ENCODE assay signal across 9 cellular contexts in the genomic region with DNA sequence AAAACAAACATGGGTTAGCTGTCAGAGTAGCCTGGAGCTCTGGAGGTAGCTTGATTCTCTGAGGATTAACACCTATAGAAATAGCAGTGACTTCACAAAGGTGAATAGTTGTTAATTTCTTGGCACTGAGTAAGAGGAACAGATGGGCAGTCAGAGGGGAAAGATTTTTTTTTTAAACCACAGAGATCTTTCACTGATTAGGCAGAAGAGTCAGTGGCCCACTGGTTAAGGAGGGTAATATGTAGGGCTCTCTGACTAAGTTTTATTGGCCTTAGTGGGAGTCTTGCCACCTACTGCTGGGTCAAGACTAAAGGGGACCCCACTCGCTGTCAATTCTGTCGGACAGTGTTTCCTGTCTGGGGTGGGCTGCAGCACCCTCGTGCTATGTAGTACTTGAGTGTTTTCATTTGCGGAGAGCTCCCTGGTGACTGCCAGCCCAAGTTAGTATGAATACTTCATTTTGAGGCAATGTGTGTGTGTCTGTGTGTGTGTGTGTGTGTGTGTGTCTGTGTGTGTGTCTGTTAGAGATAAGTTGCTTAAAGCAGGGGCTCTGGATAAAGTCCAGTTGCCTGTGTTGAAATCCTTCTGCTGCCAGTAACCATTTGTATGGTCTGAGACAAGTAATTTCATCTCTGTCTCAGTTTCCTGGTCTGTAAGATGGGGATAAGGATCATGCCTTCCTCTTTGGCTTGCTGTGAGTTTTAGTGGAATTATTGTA.
A peak's percentile ranks its signal among the peaks of the same experiment; 100 is the strongest.
DNase-seq lines count a peak whose midpoint lies in the region; ATAC-seq and TF ChIP-seq lines count a peak whose summit lies in the region.
"Had no signal": no experiment of that assay in that cellular context is flagged by ENCODE, and none has a peak within 500 bp of the region (broad histone marks: within the 10 kb centered on the region; RNA-seq: fewer than 3 reads in every experiment).

No MANE protein-coding gene starts in this region.

- H3K9ac ChIP-seq in neural progenitor cell, result no peak overlapping the region

- H3K27ac ChIP-seq in A673 (ENCODE audit: low read depth, low read length, poor library complexity, severe bottlenecking) (peak overlapping the region; percentile 89), neural progenitor cell (no peak overlapping the region)

- no peaks in the 10 kb centered on the region for H3K9me3 Mint-ChIP-seq in dendritic cell treated with granulocyte-macrophage colony-stimulating factor and Interleukin-4, amounts not matched to agents 40 ng/mL and 50 ng/mL, for 4 days
- no peaks in the 10 kb centered on the region for H3K9me3 Mint-ChIP-seq in neural progenitor cell
- H3K9me3 Mint-ChIP-seq: neural crest cell had no signal

- ATAC-seq in GM18511 (IDR thresholded peaks at IDR 0.05; ENCODE audit: unreplicated experiment) (peak; percentile 60), HG02943 (IDR thresholded peaks at IDR 0.05; ENCODE audit: low read depth, unreplicated experiment) (peak; percentile 56)

- no peaks in the 10 kb centered on the region for H3K27me3 Mint-ChIP-seq in dendritic cell treated with granulocyte-macrophage colony-stimulating factor and Interleukin-4, amounts not matched to agents 40 ng/mL and 50 ng/mL, for 4 days
- peaks cover 2% of the 10 kb centered on the region for H3K27me3 Mint-ChIP-seq in neural progenitor cell (ENCODE audit: insufficient read depth, low read depth)

- H3K4me2 ChIP-seq in neural progenitor cell, result no peak overlapping the region

- CTCF ChIA-PET in A673 (lab: Charles Lee), result interaction anchor here (0.5 kb wide), 1 partner anchor 372 kb away, joined by 4 read pairs; no protein-coding TSS in a partner anchor

- peak overlapping the region; percentile 91 for H3K27ac Mint-ChIP-seq in dendritic cell treated with granulocyte-macrophage colony-stimulating factor and Interleukin-4, amounts not matched to agents 40 ng/mL and 50 ng/mL, for 4 days
- peak overlapping the region; percentile 16 for H3K27ac Mint-ChIP-seq in neural progenitor cell

- H3K27me3 ChIP-seq in A673 (replicated peaks; ENCODE audit: insufficient read depth, low read depth, low read length, poor library complexity) (no peaks in the 10 kb centered on the region), neural progenitor cell (peaks cover 11% of the 10 kb centered on the region)

- H3K79me2 ChIP-seq in neural progenitor cell (ENCODE audit: low read depth), result no peaks in the 10 kb centered on the region

- no peak for TF ChIP-seq CTCF in A673 (conservative IDR thresholded peaks at IDR 0.05; ENCODE audit: low read depth, low read length)
- TF ChIP-seq CTCF in neural progenitor cell (IDR thresholded peaks at IDR 0.05), result no peak

- H3F3A ChIP-seq in neural progenitor cell (ENCODE audit: low read depth), result no peaks in the 10 kb centered on the region

- DNase-seq in A673 (ENCODE audit: low spot score) (peak; percentile 64), RPMI7951 (ENCODE audit: low read depth) (peak; percentile 83), neural progenitor cell (ENCODE audit: low spot score) (no peak), middle frontal gyrus (ENCODE audit: extremely low spot score, low spot score) (no peak), hippocampal formation (lab: John Stamatoyannopoulos, UW) (no peak)

- intact Hi-C loops in A673 (cut with micrococcal nuclease; ENCODE audit: unreplicated experiment), result loop anchor here (10.0 kb wide), 1 partner anchor 292 kb away; no protein-coding TSS in a partner anchor
- intact Hi-C loops in dendritic cell treated with granulocyte-macrophage colony-stimulating factor and Interleukin-4, amounts not matched to agents 40 ng/mL and 50 ng/mL, for 4 days (cut with micrococcal nuclease), result loop anchor here (5.0 kb wide), 2 partner anchors 36 to 121 kb away; no protein-coding TSS in a partner anchor

- POLR2A ChIA-PET in A673 (lab: Charles Lee; ENCODE audit: low non-redundant PET), result interaction anchor here (0.7 kb wide), 1 partner anchor 85 kb away, joined by 3 read pairs; no protein-coding TSS in a partner anchor

- H3K4me1 ChIP-seq in A673 (ENCODE audit: insufficient read depth, low read length, poor library complexity, severe bottlenecking) (peaks cover 75% of the 10 kb centered on the region), neural progenitor cell (peaks cover 11% of the 10 kb centered on the region)

- H3K4me3 ChIP-seq in A673 (ENCODE audit: low read depth, low read length, poor library complexity, severe bottlenecking) (peak overlapping the region; percentile 7), neural progenitor cell (no peak overlapping the region)

- H3K9me3 ChIP-seq in A673 (ENCODE audit: low read depth, low read length, poor library complexity, severe bottlenecking), result no peaks in the 10 kb centered on the region
- no peaks in the 10 kb centered on the region for H3K9me3 ChIP-seq in neural progenitor cell (ENCODE audit: low read depth)

- H2AFZ ChIP-seq in neural progenitor cell (replicated peaks), result no peak overlapping the region

- H3K36me3 ChIP-seq in A673 (ENCODE audit: insufficient read depth, low read length, poor library complexity, severe bottlenecking) (peaks cover 4% of the 10 kb centered on the region), neural progenitor cell (no peaks in the 10 kb centered on the region)

- BruUV-seq in A673 (replicated peaks; lab: Mats Ljungman, UMichigan), result no TSS peak

- H3K36me3 Mint-ChIP-seq in dendritic cell treated with granulocyte-macrophage colony-stimulating factor and Interleukin-4, amounts not matched to agents 40 ng/mL and 50 ng/mL, for 4 days (ENCODE audit: low read depth), result peaks cover 27% of the 10 kb centered on the region
- H3K36me3 Mint-ChIP-seq in neural progenitor cell, result no peaks in the 10 kb centered on the region

- peaks cover 91% of the 10 kb centered on the region for H3K4me1 Mint-ChIP-seq in dendritic cell treated with granulocyte-macrophage colony-stimulating factor and Interleukin-4, amounts not matched to agents 40 ng/mL and 50 ng/mL, for 4 days (ENCODE audit: low read depth)
- peaks cover 74% of the 10 kb centered on the region for H3K4me1 Mint-ChIP-seq in neural progenitor cell

- H3K4me3 Mint-ChIP-seq in dendritic cell treated with granulocyte-macrophage colony-stimulating factor and Interleukin-4, amounts not matched to agents 40 ng/mL and 50 ng/mL, for 4 days, result peak overlapping the region; percentile 66
- no peak overlapping the region for H3K4me3 Mint-ChIP-seq in neural progenitor cell
- H3K4me3 Mint-ChIP-seq: neural crest cell had no signal

- no peaks in the 10 kb centered on the region for H4K20me1 ChIP-seq in neural progenitor cell (ENCODE audit: low read depth)

Comparison
In these comparisons a context has a peak if more than half of its experiments do, and no peak if none do; other contexts are left out.
1. DNase-seq: peak in A673 (single experiment) and RPMI7951 (single experiment); none in neural progenitor cell (single experiment), middle frontal gyrus (single experiment) and hippocampal formation (0 of 2).